ENCODE assay signal across 38 cellular contexts in genomic region chr7:1336509-1336908, GRCh38.
"Had no signal": no experiment of that assay in that cellular context is flagged by ENCODE, and none has a peak within 500 bp of the region (broad histone marks: within the 10 kb centered on the region; RNA-seq: fewer than 3 reads in every experiment).

No MANE protein-coding gene starts in this region.

- ATAC-seq: activated naive CD4-positive, alpha-beta T cell treated with anti-CD3 and anti-CD28 coated beads, Interleukin-2, amount 50 U/mL, for 72 hours; activated T-cell treated with anti-CD3 and anti-CD28 coated beads, Interleukin-2, amount 50 U/mL, for 4 hours; activated T-cell treated with anti-CD3 and anti-CD28 coated beads, Interleukin-2, amount 50 U/mL, for 72 hours; activated T-helper 17 cell treated with anti-CD3 and anti-CD28 coated beads, Interleukin-2, amount 50 U/mL, for 72 hours; body of pancreas had no signal

- H3K4me1 Mint-ChIP-seq: activated naive CD4-positive, alpha-beta T cell treated with anti-CD3 and anti-CD28 coated beads, Interleukin-2, amount 10 ng/mL, durations not matched to agents 7 days and 5 days; activated naive CD4-positive, alpha-beta T cell treated with anti-CD3 and anti-CD28 coated beads, Interleukin-2, amount 50 U/mL, for 24 hours; activated naive CD8-positive, alpha-beta T cell treated with anti-CD3 and anti-CD28 coated beads, Interleukin-2, amount 10 ng/mL, durations not matched to agents 7 days and 5 days; activated T-helper 17 cell treated with anti-CD3 and anti-CD28 coated beads, Interleukin-2, amount 50 U/mL, for 72 hours; central memory CD8-positive, alpha-beta T cell had no signal

- H3K4me3 Mint-ChIP-seq: activated naive CD4-positive, alpha-beta T cell treated with anti-CD3 and anti-CD28 coated beads for 36 hours; activated naive CD4-positive, alpha-beta T cell treated with anti-CD3 and anti-CD28 coated beads, Interleukin-2, amount 10 ng/mL, durations not matched to agents 7 days and 5 days; activated naive CD4-positive, alpha-beta T cell treated with anti-CD3 and anti-CD28 coated beads, Interleukin-2, amount 50 U/mL, for 24 hours; activated naive CD8-positive, alpha-beta T cell; activated naive CD8-positive, alpha-beta T cell treated with anti-CD3 and anti-CD28 coated beads, Interleukin-2, amount 10 ng/mL, durations not matched to agents 7 days and 5 days; activated T-cell treated with anti-CD3 and anti-CD28 coated beads, Interleukin-2, amount 50 U/mL, for 24 hours; activated T-cell treated with anti-CD3 and anti-CD28 coated beads, Interleukin-2, amount 50 U/mL, for 4 hours; activated T-cell treated with anti-CD3 and anti-CD28 coated beads, Interleukin-2, amount 50 U/mL, for 72 hours; activated T-helper 1 cell treated with anti-CD3 and anti-CD28 coated beads, Interleukin-12 subunit alpha, Interleukin-12 subunit beta, Interleukin-2, Interleukin-4 antibody, amounts not matched to agents 30 ng/mL and 10 ng/mL and 1 ng/mL, durations not matched to agents 14 hours and 24 hours and 36 hours; activated T-helper 17 cell treated with anti-CD3 and anti-CD28 coated beads, Interleukin-2, amount 50 U/mL, for 72 hours; brain had no signal

- H3K36me3 ChIP-seq: adrenal gland, ascending aorta, brain microvascular endothelial cell, breast epithelium, cardiac muscle cell had no signal

- DNase-seq: activated effector memory CD4-positive, alpha-beta T cell treated with anti-CD3 and anti-CD28 coated beads, Interleukin-2, amount 50 U/mL, for 16 hours; activated effector memory CD4-positive, alpha-beta T cell treated with Interleukin-2 at 50 U/mL for 16 hours; activated gamma-delta T cell; activated gamma-delta T cell treated with Interleukin-2 at 50 U/mL for 16 hours; activated naive CD4-positive, alpha-beta T cell; activated naive CD4-positive, alpha-beta T cell treated with anti-CD3 and anti-CD28 coated beads for 36 hours; activated naive CD4-positive, alpha-beta T cell treated with anti-CD3 and anti-CD28 coated beads, Interleukin-2, amount 10 ng/mL, durations not matched to agents 7 days and 5 days; activated naive CD4-positive, alpha-beta T cell treated with anti-CD3 and anti-CD28 coated beads, Interleukin-2, amount 50 U/mL, for 16 hours; activated naive CD4-positive, alpha-beta T cell treated with Interleukin-2 at 50 U/mL for 16 hours; activated naive CD8-positive, alpha-beta T cell treated with anti-CD3 and anti-CD28 coated beads, Interleukin-2, amount 10 ng/mL, durations not matched to agents 7 days and 5 days; activated T-cell treated with anti-CD3 and anti-CD28 coated beads, Interleukin-2, amount 50 U/mL, for 1 hour; activated T-cell treated with anti-CD3 and anti-CD28 coated beads, Interleukin-2, amount 50 U/mL, for 24 hours; activated T-cell treated with anti-CD3 and anti-CD28 coated beads, Interleukin-2, amount 50 U/mL, for 4 hours; activated T-cell treated with anti-CD3 and anti-CD28 coated beads, Interleukin-2, amount 50 U/mL, for 48 hours; activated T-cell treated with anti-CD3 and anti-CD28 coated beads, Interleukin-2, amount 50 U/mL, for 72 hours; adrenal gland; amniotic stem cell; amygdala; anterior cingulate cortex; body of pancreas; brain microvascular endothelial cell; caudate nucleus; central memory CD4-positive, alpha-beta T cell; cerebellar nuclear complex had no signal

- H3K36me3 Mint-ChIP-seq: activated naive CD4-positive, alpha-beta T cell treated with anti-CD3 and anti-CD28 coated beads, Interleukin-2, amount 10 ng/mL, durations not matched to agents 7 days and 5 days; activated naive CD8-positive, alpha-beta T cell treated with anti-CD3 and anti-CD28 coated beads, Interleukin-2, amount 10 ng/mL, durations not matched to agents 7 days and 5 days; brain had no signal

- H3K27ac Mint-ChIP-seq: activated naive CD4-positive, alpha-beta T cell treated with anti-CD3 and anti-CD28 coated beads for 36 hours; activated naive CD4-positive, alpha-beta T cell treated with anti-CD3 and anti-CD28 coated beads, Interleukin-2, amount 10 ng/mL, durations not matched to agents 7 days and 5 days; activated naive CD4-positive, alpha-beta T cell treated with anti-CD3 and anti-CD28 coated beads, Interleukin-2, amount 50 U/mL, for 24 hours; activated naive CD4-positive, alpha-beta T cell treated with anti-CD3 and anti-CD28 coated beads, Interleukin-2, amount 50 U/mL, for 72 hours; activated naive CD8-positive, alpha-beta T cell; activated naive CD8-positive, alpha-beta T cell treated with anti-CD3 and anti-CD28 coated beads, Interleukin-2, amount 10 ng/mL, durations not matched to agents 7 days and 5 days; activated T-cell treated with anti-CD3 and anti-CD28 coated beads, Interleukin-2, amount 50 U/mL, for 24 hours; activated T-cell treated with anti-CD3 and anti-CD28 coated beads, Interleukin-2, amount 50 U/mL, for 72 hours; activated T-helper 1 cell treated with anti-CD3 and anti-CD28 coated beads, Interleukin-12 subunit alpha, Interleukin-12 subunit beta, Interleukin-2, Interleukin-4 antibody, amounts not matched to agents 30 ng/mL and 10 ng/mL and 1 ng/mL, durations not matched to agents 14 hours and 24 hours and 36 hours; activated T-helper 17 cell treated with anti-CD3 and anti-CD28 coated beads, Interleukin-2, amount 50 U/mL, for 72 hours; activated T-helper 2 cell treated with anti-CD3 and anti-CD28 coated beads, Interferon-gamma antibody, Interleukin-2, Interleukin-4, amounts not matched to agents 10 μg/mL and 5 μg/mL and 100 μg/mL, durations not matched to agents 14 hours and 24 hours and 36 hours; brain had no signal

- H3K27ac ChIP-seq: adrenal gland, ascending aorta, body of pancreas, brain microvascular endothelial cell, breast epithelium, cardiac muscle cell had no signal

- FAIRE-seq: astrocyte, bronchial epithelial cell, colon had no signal

- H3K4me1 ChIP-seq: adrenal gland, ascending aorta, body of pancreas, breast epithelium had no signal

- H3K4me3 ChIP-seq: adrenal gland, ascending aorta, body of pancreas, breast epithelium, cardiac muscle cell had no signal
